Comparison of ENCODE assay signal across 1 cellular context in the genomic region with DNA sequence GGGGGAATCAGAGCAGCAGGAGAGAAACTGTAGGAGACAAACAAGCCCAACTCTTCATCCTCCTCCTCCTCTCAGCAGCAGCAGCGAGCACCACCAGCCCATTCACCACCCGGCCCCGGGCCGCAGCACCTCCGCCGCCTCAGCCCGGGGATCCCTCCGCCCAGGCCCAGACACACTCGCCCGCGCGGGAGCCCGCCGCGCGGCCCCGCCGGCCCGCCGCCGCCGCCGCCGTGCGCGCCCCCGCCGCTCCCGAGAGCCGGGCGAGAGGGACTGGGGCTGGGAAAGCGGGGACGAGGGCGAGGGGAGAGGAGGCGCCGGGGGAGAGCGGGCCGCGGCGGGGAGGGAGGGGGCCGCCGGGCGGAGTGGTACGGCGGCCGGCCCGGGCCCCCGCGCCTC.
A peak's percentile ranks its signal among the peaks of the same experiment; 100 is the strongest.
TF ChIP-seq lines count a peak whose summit lies in the region.

Gene PHF21A (minus strand): TSS at position 127 of the 396 bp plus-strand sequence. CDS start 37,235 bp downstream, outside the sequence.

TF ChIP-seq in HEK293, 187 proteins besides CTCF, POLR2A, EP300 and RAD21 (continued from another document):
- TF ChIP-seq ZBTB44 (tag by site-specific recombination; IDR thresholded peaks at IDR 0.05) = peak; percentile 56; the same call in 1 of the 2 replicates
- TF ChIP-seq, protein P1, sequence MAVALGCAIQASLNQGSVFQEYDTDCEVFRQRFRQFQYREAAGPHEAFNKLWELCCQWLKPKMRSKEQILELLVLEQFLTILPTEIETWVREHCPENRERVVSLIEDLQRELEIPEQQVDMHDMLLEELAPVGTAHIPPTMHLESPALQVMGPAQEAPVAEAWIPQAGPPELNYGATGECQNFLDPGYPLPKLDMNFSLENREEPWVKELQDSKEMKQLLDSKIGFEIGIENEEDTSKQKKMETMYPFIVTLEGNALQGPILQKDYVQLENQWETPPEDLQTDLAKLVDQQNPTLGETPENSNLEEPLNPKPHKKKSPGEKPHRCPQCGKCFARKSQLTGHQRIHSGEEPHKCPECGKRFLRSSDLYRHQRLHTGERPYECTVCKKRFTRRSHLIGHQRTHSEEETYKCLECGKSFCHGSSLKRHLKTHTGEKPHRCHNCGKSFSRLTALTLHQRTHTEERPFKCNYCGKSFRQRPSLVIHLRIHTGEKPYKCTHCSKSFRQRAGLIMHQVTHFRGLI (tag by site-specific recombination; IDR thresholded peaks at IDR 0.05) = peak; percentile 40; the same call in 1 of the 2 replicates
